ENCODE assay signal across 17 cellular contexts in genomic region chr21:45382698-45383000, GRCh38. TPM values are rescaled to one million over a fixed set of nuclear protein-coding genes. Genes with fewer than 3 reads are reported as not detected.
A peak's percentile ranks its signal among the peaks of the same experiment; 100 is the strongest.
DNase-seq lines count a peak whose midpoint lies in the region; ATAC-seq, FAIRE-seq and TF ChIP-seq lines count a peak whose summit lies in the region.
"Had no signal": no experiment of that assay in that cellular context is flagged by ENCODE, and none has a peak within 500 bp of the region (broad histone marks: within the 10 kb centered on the region; RNA-seq: fewer than 3 reads in every experiment).

No MANE protein-coding gene starts in this region.

- H4K20me1 ChIP-seq in IMR-90 (ENCODE audit: insufficient read depth, low read length): no peaks in the 10 kb centered on the region

- dilution Hi-C loops in IMR-90 (cut with HindIII; ENCODE audit: low sequenced_read_pairs, unreplicated experiment): no loop called here

- H2BK15ac ChIP-seq in IMR-90 (ENCODE audit: low read depth, low read length): no peak overlapping the region
- H2BK15ac ChIP-seq in neuronal stem cell (ENCODE audit: low read length): no peak overlapping the region

- no peaks in the 10 kb centered on the region for H3K9me3 ChIP-seq in IMR-90 (ENCODE audit: control insufficient read depth, insufficient read depth, low read length)
- H3K9me3 ChIP-seq in kidney (ENCODE audit: control insufficient read depth in 1 of 2, low read length in 2 of 2): no peaks in the 10 kb centered on the region
- H3K9me3 ChIP-seq in neuronal stem cell (replicated peaks in 1 of 2; ENCODE audit: control insufficient read depth in 2 of 2, insufficient read depth in 1 of 2, low read depth in 1 of 2, low read length in 2 of 2): peaks cover 0 to 12% of the 10 kb centered on the region in 2 donors
- H3K9me3 ChIP-seq: HAP-1 had no signal

- H2AK5ac ChIP-seq in IMR-90 (ENCODE audit: low read depth, low read length): peak overlapping the region; percentile 30; the same call in 1 of the 2 replicates
- no peak overlapping the region for H2AK5ac ChIP-seq in neuronal stem cell (ENCODE audit: low read depth, low read length)

- no peak for TF ChIP-seq POLR2A in IMR-90 (IDR thresholded peaks at IDR 0.05; ENCODE audit: low read depth, low read length)

- TF ChIP-seq RAD21 in IMR-90 (IDR thresholded peaks at IDR 0.05; ENCODE audit: low read length): no peak

- H3K4me1 ChIP-seq in IMR-90 (ENCODE audit: control insufficient read depth, insufficient read depth, low read length) (peaks cover 22% of the 10 kb centered on the region), kidney (ENCODE audit: control insufficient read depth in 1 of 2, insufficient read depth in 1 of 2, low read depth in 1 of 2, low read length in 2 of 2) (peaks cover 8 to 21% of the 10 kb centered on the region in 2 donors), neuronal stem cell (ENCODE audit: control insufficient read depth in 2 of 2, insufficient read depth in 1 of 2, low read depth in 1 of 2, low read length in 2 of 2) (peaks cover 4 to 14% of the 10 kb centered on the region in 2 donors)

- H3K18ac ChIP-seq in IMR-90 (ENCODE audit: low read depth, low read length): no peak overlapping the region
- H3K18ac ChIP-seq in neuronal stem cell (ENCODE audit: low read length): peak overlapping the region; percentile 22

- FAIRE-seq in kidney (lab: Jason Lieb, UNC): no peak

- H3K23ac ChIP-seq in IMR-90 (ENCODE audit: low read depth, low read length) (no peak overlapping the region), neuronal stem cell (ENCODE audit: low read depth, low read length, poor library complexity) (no peak overlapping the region)

- H2AK9ac ChIP-seq in IMR-90 (replicated peaks; ENCODE audit: low read depth, low read length, poor library complexity): no peak overlapping the region

- intact Hi-C loops in IMR-90 (cut with micrococcal nuclease): no loop called here
- intact Hi-C loops in kidney (cut with DNase I): no loop called here

- H3K9ac ChIP-seq in IMR-90 (ENCODE audit: low read depth, low read length) (no peak overlapping the region), kidney (ENCODE audit: low read length in 2 of 2) (no peak overlapping the region), neuronal stem cell (ENCODE audit: low read depth, low read length, poor library complexity) (no peak overlapping the region)

- ATAC-seq in IMR-90 (ENCODE audit: low read depth): no peak
- ATAC-seq: CD8-positive, alpha-beta T cell had no signal

- H3K14ac ChIP-seq in IMR-90 (replicated peaks; ENCODE audit: low read depth, low read length) (no peak overlapping the region), neuronal stem cell (ENCODE audit: low read length) (no peak overlapping the region)

- in situ Hi-C loops in IMR-90 (cut with MboI; ENCODE audit: low sequenced_read_pairs): loop anchor here (10.0 kb wide), 1 partner anchor 58 kb away; no protein-coding TSS in a partner anchor

- no peaks in the 10 kb centered on the region for H3K27me3 ChIP-seq in IMR-90 (ENCODE audit: control insufficient read depth, insufficient read depth, low read length)
- H3K27me3 ChIP-seq in neuronal stem cell (ENCODE audit: control insufficient read depth in 3 of 3, insufficient read depth in 3 of 3, low read depth in 1 of 3, low read length in 3 of 3): peaks cover 0 to 89% (median 14%) of the 10 kb centered on the region in 3 experiments

- H4K8ac ChIP-seq in IMR-90 (ENCODE audit: low read depth in 2 of 2, low read length in 2 of 2) (no peak overlapping the region), neuronal stem cell (ENCODE audit: low read depth, low read length) (no peak overlapping the region)

- no TSS peak for BruUV-seq in IMR-90 (replicated peaks; lab: Mats Ljungman, UMichigan)

- H3K4me3 ChIP-seq in IMR-90 (ENCODE audit: insufficient read depth, low read depth, low read length) (no peak overlapping the region), kidney (ENCODE audit: low read length in 2 of 2) (no peak overlapping the region), neuronal stem cell (ENCODE audit: low read length in 2 of 2) (no peak overlapping the region)
- H3K4me3 ChIP-seq: HAP-1, PC-9 had no signal

- no peak overlapping the region for H3K56ac ChIP-seq in IMR-90 (ENCODE audit: extremely low read depth, insufficient read depth, low read length)

- H3K9me1 ChIP-seq in IMR-90 (ENCODE audit: insufficient read depth, low read length): peaks cover 28% of the 10 kb centered on the region

- TF ChIP-seq CTCF in IMR-90 (conservative IDR thresholded peaks at IDR 0.05; ENCODE audit: low read depth, low read length) (no peak), kidney (IDR thresholded peaks at IDR 0.05; ENCODE audit: borderline replicate concordance, extremely low read depth, insufficient read depth) (no peak)

- POLR2A ChIA-PET in IMR-90 (lab: Charles Lee; ENCODE audit: unreplicated experiment): no interaction called here

- peak; percentile 33 for DNase-seq in activated effector memory CD4-positive, alpha-beta T cell treated with anti-CD3 and anti-CD28 coated beads, Interleukin-2, amount 50 U/mL, for 16 hours
- DNase-seq in activated effector memory CD4-positive, alpha-beta T cell treated with Interleukin-2 at 50 U/mL for 16 hours: no peak
- DNase-seq in IMR-90: no peak
- DNase-seq in kidney: peak; percentile 46
- no peak for DNase-seq in neuronal stem cell (ENCODE audit: low spot score)
- no peak for DNase-seq in UCSD-AML1 (lab: John Stamatoyannopoulos, UW; ENCODE audit: unreplicated experiment)
- no peak for DNase-seq in NCI-H446 treated with DMSO at 0.1 percent for 48 hours (lab: John Stamatoyannopoulos, UW)
- DNase-seq in HT-29 (ENCODE audit: low spot score): no peak
- DNase-seq: CD8-positive, alpha-beta T cell; DMS79 treated with DMSO at 0.1 percent for 48 hours; NCI-H1436; NCI-H2029; NCI-H2171; NCI-H774; PC-9 had no signal

- no peak overlapping the region for H2BK12ac ChIP-seq in neuronal stem cell (ENCODE audit: low read length)

- H2AFZ ChIP-seq in IMR-90 (replicated peaks; ENCODE audit: low read length, poor library complexity): no peak overlapping the region
- H2AFZ ChIP-seq in neuronal stem cell (ENCODE audit: low read length): no peak overlapping the region
- H2AFZ ChIP-seq: PC-9 had no signal

- H3K36me3 ChIP-seq in IMR-90 (ENCODE audit: control insufficient read depth, insufficient read depth, low read length) (no peaks in the 10 kb centered on the region), kidney (ENCODE audit: control insufficient read depth in 1 of 2, insufficient read depth in 2 of 2, low read length in 2 of 2) (no peaks in the 10 kb centered on the region), neuronal stem cell (replicated peaks in 1 of 2; ENCODE audit: control insufficient read depth in 2 of 2, insufficient read depth in 2 of 2, low read length in 2 of 2) (peaks cover 0 to 3% of the 10 kb centered on the region in 2 donors)
- H3K36me3 ChIP-seq: HAP-1 had no signal

- H3K4me2 ChIP-seq in IMR-90 (ENCODE audit: low read depth, low read length) (no peak overlapping the region), neuronal stem cell (ENCODE audit: insufficient read depth, low read length, poor library complexity, severe bottlenecking) (no peak overlapping the region)
- H3K4me2 ChIP-seq: PC-9 had no signal

- H3K79me1 ChIP-seq in IMR-90 (ENCODE audit: low read depth in 1 of 2, low read length in 2 of 2) (peaks cover 0 to 3% of the 10 kb centered on the region in 2 experiments; a peak in 2 of 4 replicates), neuronal stem cell (ENCODE audit: low read depth, low read length) (peaks cover 2% of the 10 kb centered on the region)

- H2BK120ac ChIP-seq in IMR-90 (ENCODE audit: low read depth, low read length) (no peak overlapping the region; the same call in 1 of the 2 replicates), neuronal stem cell (ENCODE audit: low read depth, low read length) (no peak overlapping the region)

- CTCF ChIA-PET in IMR-90 (lab: Yijun Ruan, JAX): no interaction called here

- no peak overlapping the region for H4K5ac ChIP-seq in IMR-90 (ENCODE audit: low read depth, low read length)

- 93% methylated on average over 7 of the region's 10 CpGs; no CpG with 5 or more reads in 1 of the 2 experiments for WGBS in IMR-90 (ENCODE audit: extremely low coverage in 2 of 2, insufficient read length in 1 of 2), 2 experiments
- WGBS in neuronal stem cell (ENCODE audit: extremely low coverage in 2 of 2, insufficient read length in 2 of 2, insufficient replicate concordance in 1 of 2), 2 donors: no CpG with 5 or more reads among the region's 10 CpGs

- H3K27ac ChIP-seq in IMR-90 (ENCODE audit: insufficient read depth, low read length): no peak overlapping the region
- H3K27ac ChIP-seq in kidney (ENCODE audit: low read depth in 2 of 2, low read length in 2 of 2): no peak overlapping the region
- H3K27ac ChIP-seq in neuronal stem cell (replicated peaks; ENCODE audit: low read length): no peak overlapping the region
- H3K27ac ChIP-seq: 22Rv1, PC-9 had no signal

- no peak overlapping the region for H2BK20ac ChIP-seq in IMR-90 (ENCODE audit: low read depth, low read length)

- no peak overlapping the region for H2BK5ac ChIP-seq in IMR-90 (ENCODE audit: low read depth, low read length, poor library complexity, severe bottlenecking)
- H2BK5ac ChIP-seq in neuronal stem cell (ENCODE audit: low read length): no peak overlapping the region

- H4K91ac ChIP-seq in IMR-90 (ENCODE audit: insufficient read depth, low read depth, low read length): no peak overlapping the region
- no peak overlapping the region for H4K91ac ChIP-seq in neuronal stem cell (ENCODE audit: low read depth, low read length, poor library complexity)

- H3K4ac ChIP-seq in IMR-90 (ENCODE audit: low read depth, low read length) (no peak overlapping the region), neuronal stem cell (ENCODE audit: low read length) (no peak overlapping the region)

TF ChIP-seq in IMR-90, 13 proteins besides CTCF, POLR2A, EP300 and RAD21 (continues in another document):
- TF ChIP-seq FOS (IDR thresholded peaks at IDR 0.05; ENCODE audit: low read depth, low read length) (no peak), USF2 (IDR thresholded peaks at IDR 0.05; ENCODE audit: low read depth, low read length) (no peak), MAZ (IDR thresholded peaks at IDR 0.05; ENCODE audit: borderline replicate concordance, low read depth, low read length) (no peak)

RNA-seq across cellular contexts. Expression of gene COL18A1, which starts 22.3 kb away (rescaled TPM):
- total RNA-seq in IMR-90 (2012; rRNA removed) (4.3 and 6.7 TPM in 2 replicates), kidney (316 TPM)
- polyA plus RNA-seq in IMR-90 (2012; rRNA removed) (46.7 and 52.6 TPM in 2 replicates), kidney (ENCODE audit: insufficient read depth, low read depth, low replicate concordance) (150 TPM)
- polyA plus RNA-seq in IMR-90 (2012; cell fraction: cytosol; rRNA removed): 66.0 and 124 TPM in 2 replicates
- polyA plus RNA-seq in IMR-90 (2012; cell fraction: nucleus; rRNA removed; ENCODE audit: low replicate concordance): 136 and 394 TPM in 2 replicates
- polyA plus RNA-seq in neuronal stem cell (2013, experiment 1 of 2): 42.5 TPM
- polyA plus RNA-seq in neuronal stem cell (2013, experiment 2 of 2): 42.1 TPM
- total RNA-seq in HT-29 (2014; rRNA removed; shearing (Covaris generic)): 27.7 and 32.2 TPM in 2 replicates

Comparison
In these comparisons a context has a peak if more than half of its experiments do, and no peak if none do; other contexts are left out.
1. DNase-seq: peak in activated effector memory CD4-positive, alpha-beta T cell treated with anti-CD3 and anti-CD28 coated beads, Interleukin-2, amount 50 U/mL, for 16 hours (single experiment) and kidney (single experiment); none in activated effector memory CD4-positive, alpha-beta T cell treated with Interleukin-2 at 50 U/mL for 16 hours (single experiment), IMR-90 (single experiment), neuronal stem cell (single experiment), UCSD-AML1 (single experiment), NCI-H446 treated with DMSO at 0.1 percent for 48 hours (single experiment) and HT-29 (single experiment).